8 cellular contexts compared by ENCODE assay signal in genomic region chr17:29005936-29006438, GRCh38. TPM values are rescaled to one million over a fixed set of nuclear protein-coding genes. Genes with fewer than 3 reads are reported as not detected.
A peak's percentile ranks its signal among the peaks of the same experiment; 100 is the strongest.
DNase-seq lines count a peak whose midpoint lies in the region; ATAC-seq and TF ChIP-seq lines count a peak whose summit lies in the region.

A gene with protein sequence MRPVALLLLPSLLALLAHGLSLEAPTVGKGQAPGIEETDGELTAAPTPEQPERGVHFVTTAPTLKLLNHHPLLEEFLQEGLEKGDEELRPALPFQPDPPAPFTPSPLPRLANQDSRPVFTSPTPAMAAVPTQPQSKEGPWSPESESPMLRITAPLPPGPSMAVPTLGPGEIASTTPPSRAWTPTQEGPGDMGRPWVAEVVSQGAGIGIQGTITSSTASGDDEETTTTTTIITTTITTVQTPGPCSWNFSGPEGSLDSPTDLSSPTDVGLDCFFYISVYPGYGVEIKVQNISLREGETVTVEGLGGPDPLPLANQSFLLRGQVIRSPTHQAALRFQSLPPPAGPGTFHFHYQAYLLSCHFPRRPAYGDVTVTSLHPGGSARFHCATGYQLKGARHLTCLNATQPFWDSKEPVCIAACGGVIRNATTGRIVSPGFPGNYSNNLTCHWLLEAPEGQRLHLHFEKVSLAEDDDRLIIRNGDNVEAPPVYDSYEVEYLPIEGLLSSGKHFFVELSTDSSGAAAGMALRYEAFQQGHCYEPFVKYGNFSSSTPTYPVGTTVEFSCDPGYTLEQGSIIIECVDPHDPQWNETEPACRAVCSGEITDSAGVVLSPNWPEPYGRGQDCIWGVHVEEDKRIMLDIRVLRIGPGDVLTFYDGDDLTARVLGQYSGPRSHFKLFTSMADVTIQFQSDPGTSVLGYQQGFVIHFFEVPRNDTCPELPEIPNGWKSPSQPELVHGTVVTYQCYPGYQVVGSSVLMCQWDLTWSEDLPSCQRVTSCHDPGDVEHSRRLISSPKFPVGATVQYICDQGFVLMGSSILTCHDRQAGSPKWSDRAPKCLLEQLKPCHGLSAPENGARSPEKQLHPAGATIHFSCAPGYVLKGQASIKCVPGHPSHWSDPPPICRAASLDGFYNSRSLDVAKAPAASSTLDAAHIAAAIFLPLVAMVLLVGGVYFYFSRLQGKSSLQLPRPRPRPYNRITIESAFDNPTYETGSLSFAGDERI (minus strand): TSS chr17:29006033. CDS start chr17:29005869, 164 bp downstream.

- intact Hi-C loops in right cardiac atrium (cut with DNase I), result no loop called here

- peaks cover 16% of the 10 kb centered on the region for H3K27me3 ChIP-seq in MG63
- H3K27me3 ChIP-seq in right cardiac atrium (ENCODE audit: control insufficient read depth, insufficient read depth), result no peaks in the 10 kb centered on the region

- H3K36me3 ChIP-seq in MG63, result no peaks in the 10 kb centered on the region

- no peak within 1 kb of the TSS for H3K27ac ChIP-seq in right cardiac atrium (ENCODE audit: low read length)

- peaks cover 2% of the 10 kb centered on the region for H3K4me1 ChIP-seq in right cardiac atrium (ENCODE audit: control insufficient read depth, insufficient read depth, low read length)

- ATAC-seq in right cardiac atrium (peak; percentile 84 to 86), HG02678 (IDR thresholded peaks at IDR 0.05; ENCODE audit: unreplicated experiment) (no peak), HG02763 (IDR thresholded peaks at IDR 0.05; ENCODE audit: unreplicated experiment) (no peak)

- DNase-seq in COR-L47 (lab: John Stamatoyannopoulos, UW) (peak; percentile 81), MG63 (peak; percentile 80), T follicular helper cell (ENCODE audit: low read depth) (peak; percentile 31), amniotic epithelial cell (ENCODE audit: low read depth) (peak; percentile 56), right cardiac atrium (peak; percentile 77 to 91 (median 91)), retinal pigment epithelial cell (ENCODE audit: low read depth) (peak; percentile 14)

- H3K9me3 ChIP-seq in MG63, result no peaks in the 10 kb centered on the region
- H3K9me3 ChIP-seq in right cardiac atrium (ENCODE audit: control insufficient read depth, low read length), result no peaks in the 10 kb centered on the region

- WGBS in right cardiac atrium, result 1% methylated on average over 40 of the region's 40 CpGs

- no peak within 1 kb of the TSS for H3K4me3 ChIP-seq in MG63
- H3K4me3 ChIP-seq in right cardiac atrium (ENCODE audit: low read length), result peak within 1 kb of the TSS; percentile 31
- H3K4me3 ChIP-seq in retinal pigment epithelial cell (ENCODE audit: low read length), result no peak within 1 kb of the TSS

- no peak for TF ChIP-seq CTCF in retinal pigment epithelial cell (conservative IDR thresholded peaks at IDR 0.05; ENCODE audit: low read depth, low read length)

RNA-seq across cellular contexts. Expression of the gene that starts here (rescaled TPM):
- not detected in 2 replicates for total RNA-seq in MG63 (2014; rRNA removed; shearing (Covaris generic); ENCODE audit: low replicate concordance)
- total RNA-seq in right cardiac atrium, result not detected
- not detected for polyA plus RNA-seq in right cardiac atrium

Comparison
In these comparisons a context has a peak if more than half of its experiments do, and no peak if none do; other contexts are left out.
1. Peak in DNase-seq in MG63; RNA of the gene not detected or under 1 TPM.
2. Peak in DNase-seq, ATAC-seq and H3K4me3 ChIP-seq in right cardiac atrium; RNA of the gene not detected or under 1 TPM.
3. DNase-seq: peak in every context shown above with its lines; median percentile 91 in right cardiac atrium; 81 in COR-L47; 80 in MG63; 56 in amniotic epithelial cell; 31 in T follicular helper cell; 14 in retinal pigment epithelial cell.